ENCODE assay signal across 15 cellular contexts in the genomic region with DNA sequence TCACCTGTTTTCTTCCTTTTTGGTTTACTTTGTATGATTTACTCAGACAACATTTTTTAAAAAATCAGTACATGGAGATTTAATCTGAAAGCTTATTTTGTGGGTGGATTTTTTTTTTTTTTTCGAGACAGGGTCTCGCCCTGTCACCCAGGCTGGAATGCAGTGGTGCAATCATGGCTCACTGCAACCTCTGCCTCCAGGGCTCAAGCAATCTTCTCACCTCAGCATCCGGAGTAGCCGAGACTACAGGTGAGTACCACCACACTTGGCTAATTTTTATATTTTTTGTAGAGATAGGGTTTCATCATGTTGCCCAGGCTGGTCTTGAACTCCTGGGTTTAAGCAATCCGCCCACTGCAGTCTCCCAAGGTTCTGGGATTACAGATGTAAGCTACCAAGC. TPM values are rescaled to one million over a fixed set of nuclear protein-coding genes. Genes with fewer than 3 reads are reported as not detected.
DNase-seq lines count a peak whose midpoint lies in the region; ATAC-seq, FAIRE-seq and TF ChIP-seq lines count a peak whose summit lies in the region.
"Had no signal": no experiment of that assay in that cellular context is flagged by ENCODE, and none has a peak within 500 bp of the region (broad histone marks: within the 10 kb centered on the region; RNA-seq: fewer than 3 reads in every experiment).

No MANE protein-coding gene starts in this region.

- H3K36me3 Mint-ChIP-seq in natural killer cell treated with Interleukin-12 subunit alpha and Interleukin-12 subunit beta and Interleukin-15 and Interleukin-18, amount 100 ng/mL, for 72 hours = peaks cover 39% of the 10 kb centered on the region

- peaks cover 69 to 75% of the 10 kb centered on the region in 2 donors for H3K4me1 Mint-ChIP-seq in natural killer cell treated with Interleukin-12 subunit alpha and Interleukin-12 subunit beta and Interleukin-15 and Interleukin-18, amount 100 ng/mL, for 72 hours (ENCODE audit: low read depth in 2 of 2)

- H3K9ac ChIP-seq in BLaER1 treated with 17β-estradiol and CSF1 and Interleukin-3, amounts not matched to agents 10 nM and 100 nM = peak overlapping the region in 1 of 11 experiments; percentile 32; a peak in 2 of 22 replicates
- H3K9ac ChIP-seq in HUES6 (ENCODE audit: low read length) (no peak overlapping the region), K562 (ENCODE audit: insufficient read depth in 1 of 2, low read depth in 2 of 2, low read length in 2 of 2) (peak overlapping the region in 1 of 2 experiments; percentile 84; a peak in 2 of 4 replicates)

- no peak for FAIRE-seq in K562 (lab: Jason Lieb, UNC)
- FAIRE-seq: urothelium cell line had no signal

- H3K4me2 ChIP-seq in BLaER1 treated with 17β-estradiol and CSF1 and Interleukin-3, amounts not matched to agents 10 nM and 100 nM = peak overlapping the region; percentile 78 to 93 (median 88); a peak in 19 of 22 replicates
- peak overlapping the region; percentile 86 for H3K4me2 ChIP-seq in K562 (ENCODE audit: insufficient read depth, low read length)

- H2AFZ ChIP-seq in K562 (ENCODE audit: low read depth, low read length) = no peak overlapping the region

- H3K9me1 ChIP-seq in K562 (ENCODE audit: control insufficient read depth, insufficient read depth, low read length) = no peaks in the 10 kb centered on the region

- peak overlapping the region in 5 of 10 experiments; percentile 94 to 98 (median 94); a peak in 8 of 20 replicates for H3K4me3 ChIP-seq in BLaER1 treated with 17β-estradiol and CSF1 and Interleukin-3, amounts not matched to agents 10 nM and 100 nM
- H3K4me3 ChIP-seq in HUES6 (ENCODE audit: low read depth, low read length) (peak overlapping the region; percentile 81; the same call in 1 of the 2 replicates), K562 (peak overlapping the region; percentile 93; the same call in 1 of the 2 replicates)

- peaks cover 77% of the 10 kb centered on the region for H3K79me2 ChIP-seq in K562 (ENCODE audit: control insufficient read depth, insufficient read depth, low read length)

- no peak for DNase-seq in K562 (ENCODE audit: extremely low read depth in 1 of 4, low spot score in 3 of 4)
- DNase-seq in natural killer cell treated with Interleukin-12 subunit alpha and Interleukin-12 subunit beta and Interleukin-15 and Interleukin-18, amount 100 ng/mL, for 72 hours (ENCODE audit: low spot score) = no peak
- DNase-seq in CD1c-positive myeloid dendritic cell (ENCODE audit: extremely low spot score) = no peak
- DNase-seq in DMS53 (lab: John Stamatoyannopoulos, UW) = no peak
- no peak for DNase-seq in retina
- DNase-seq: Calu3, H7, heart right ventricle, KG1 had no signal

- no peak for TF ChIP-seq CTCF in K562 (IDR thresholded peaks at IDR 0.05 in 2 of 3, conservative IDR thresholded peaks at IDR 0.05 in 1 of 3; ENCODE audit: insufficient read depth in 2 of 3, low read depth in 1 of 3, low read length in 3 of 3)

- ATAC-seq in K562 = no peak
- no peak for ATAC-seq in natural killer cell treated with Interleukin-12 subunit alpha and Interleukin-12 subunit beta and Interleukin-15 and Interleukin-18, amount 100 ng/mL, for 72 hours
- no peak for ATAC-seq in GM19467 (IDR thresholded peaks at IDR 0.05; ENCODE audit: unreplicated experiment)
- ATAC-seq: heart right ventricle had no signal

- CTCF ChIA-PET in K562 (lab: Yijun Ruan, JAX; ENCODE audit: low intra/inter-chr PET ratio) = no interaction called here

- no peaks in the 10 kb centered on the region for H3K9me3 ChIP-seq in BLaER1 treated with 17β-estradiol and CSF1 and Interleukin-3, amounts not matched to agents 10 nM and 100 nM (replicated peaks in 1 of 11)
- H3K9me3 ChIP-seq in HUES6 (ENCODE audit: control insufficient read depth, insufficient read depth, low read depth, low read length) (peaks cover under 1% of the 10 kb centered on the region; the same call in 1 of the 2 replicates), K562 (replicated peaks; ENCODE audit: control insufficient read depth, insufficient read depth, low read depth, low read length) (no peaks in the 10 kb centered on the region; the same call in 1 of the 2 replicates)
- H3K9me3 ChIP-seq: heart right ventricle had no signal

- intact Hi-C loops in K562 (cut with micrococcal nuclease) = no loop called here

- H3K36me3 ChIP-seq in BLaER1 treated with 17β-estradiol and CSF1 and Interleukin-3, amounts not matched to agents 10 nM and 100 nM = peaks cover 44 to 59% (median 54%) of the 10 kb centered on the region in 11 experiments
- H3K36me3 ChIP-seq in HUES6 (ENCODE audit: control insufficient read depth, insufficient read depth, low read length) (peaks cover 55% of the 10 kb centered on the region), K562 (ENCODE audit: control insufficient read depth, insufficient read depth, low read length) (peaks cover 64% of the 10 kb centered on the region)

- TF ChIP-seq EP300 in K562 (IDR thresholded peaks at IDR 0.05; ENCODE audit: low read length) = no peak

- H3K4me3 Mint-ChIP-seq in natural killer cell treated with Interleukin-12 subunit alpha and Interleukin-12 subunit beta and Interleukin-15 and Interleukin-18, amount 100 ng/mL, for 72 hours = peak overlapping the region; percentile 100
- H3K4me3 Mint-ChIP-seq: dendritic cell treated with granulocyte-macrophage colony-stimulating factor and Interleukin-4, amounts not matched to agents 40 ng/mL and 50 ng/mL, for 4 days; memory B cell had no signal

- no peak for TF ChIP-seq POLR2A in K562 (conservative IDR thresholded peaks at IDR 0.05)

- H3K27me3 Mint-ChIP-seq in natural killer cell treated with Interleukin-12 subunit alpha and Interleukin-12 subunit beta and Interleukin-15 and Interleukin-18, amount 100 ng/mL, for 72 hours = peaks cover 0 to 2% of the 10 kb centered on the region in 2 donors
- H3K27me3 Mint-ChIP-seq: dendritic cell treated with granulocyte-macrophage colony-stimulating factor and Interleukin-4, amounts not matched to agents 40 ng/mL and 50 ng/mL, for 4 days; memory B cell had no signal

- H4K20me1 ChIP-seq in BLaER1 treated with 17β-estradiol and CSF1 and Interleukin-3, amounts not matched to agents 10 nM and 100 nM = peaks cover 12 to 67% (median 57%) of the 10 kb centered on the region in 11 experiments; a peak in 19 of 22 replicates
- H4K20me1 ChIP-seq in K562 (replicated peaks; ENCODE audit: control insufficient read depth, insufficient read depth, low read length) = no peaks in the 10 kb centered on the region

- in situ Hi-C loops in K562 (cut with MboI) = no loop called here

- H3K9me3 Mint-ChIP-seq in natural killer cell treated with Interleukin-12 subunit alpha and Interleukin-12 subunit beta and Interleukin-15 and Interleukin-18, amount 100 ng/mL, for 72 hours = no peaks in the 10 kb centered on the region
- H3K9me3 Mint-ChIP-seq: dendritic cell treated with granulocyte-macrophage colony-stimulating factor and Interleukin-4, amounts not matched to agents 40 ng/mL and 50 ng/mL, for 4 days; memory B cell had no signal

- 90% methylated on average over 3 of the region's 5 CpGs for WGBS in K562 (ENCODE audit: insufficient coverage, low coverage, missing lambda C conversion rate)

- POLR2A ChIA-PET in K562 (lab: Yijun Ruan, JAX) = interaction anchor here (1.0 kb wide), 1 partner anchor 82 kb away, joined by 3 read pairs; no protein-coding TSS in a partner anchor

- peak overlapping the region; percentile 95 to 98 for H3K27ac Mint-ChIP-seq in natural killer cell treated with Interleukin-12 subunit alpha and Interleukin-12 subunit beta and Interleukin-15 and Interleukin-18, amount 100 ng/mL, for 72 hours

- no TSS peak for BruUV-seq in K562 (replicated peaks; lab: Mats Ljungman, UMichigan)

- H3K4me1 ChIP-seq in BLaER1 treated with 17β-estradiol and CSF1 and Interleukin-3, amounts not matched to agents 10 nM and 100 nM = peaks cover 30 to 84% (median 58%) of the 10 kb centered on the region in 10 experiments
- H3K4me1 ChIP-seq in HUES6 (ENCODE audit: control insufficient read depth, insufficient read depth, low read length) (peaks cover 49% of the 10 kb centered on the region), K562 (replicated peaks in 1 of 2; ENCODE audit: control insufficient read depth in 2 of 2, insufficient read depth in 2 of 2, low read length in 2 of 2) (peaks cover 17 to 44% of the 10 kb centered on the region in 2 experiments; a peak in 4 of 5 replicates)

- no peaks in the 10 kb centered on the region for H3K27me3 ChIP-seq in BLaER1 treated with 17β-estradiol and CSF1 and Interleukin-3, amounts not matched to agents 10 nM and 100 nM
- H3K27me3 ChIP-seq in HUES6 (ENCODE audit: control insufficient read depth, insufficient read depth, low read length) = no peaks in the 10 kb centered on the region
- H3K27me3 ChIP-seq in K562 (ENCODE audit: control insufficient read depth in 2 of 2, insufficient read depth in 2 of 2, low read length in 2 of 2) = no peaks in the 10 kb centered on the region
- H3K27me3 ChIP-seq: heart right ventricle had no signal

- TF ChIP-seq RAD21 in K562 (CRISPR knock-in tag; conservative IDR thresholded peaks at IDR 0.05 in 1 of 2, IDR thresholded peaks at IDR 0.05 in 1 of 2) = no peak

- no peak overlapping the region; a peak in 1 of 22 replicates for H3K27ac ChIP-seq in BLaER1 treated with 17β-estradiol and CSF1 and Interleukin-3, amounts not matched to agents 10 nM and 100 nM
- H3K27ac ChIP-seq in HUES6 (ENCODE audit: low read depth, low read length) (no peak overlapping the region), K562 (ENCODE audit: extremely low read depth, low read depth, low read length) (no peak overlapping the region)

RNA-seq across cellular contexts. Expression of a gene that starts 2.5 kb away (rescaled TPM):
- 31.7 and 33.4 TPM in 2 replicates for total RNA-seq in K562 (2011; cell fraction: chromatin; rRNA removed; ENCODE audit: low replicate concordance)
- 55.9 and 65.0 TPM in 2 replicates for total RNA-seq in K562 (2011; cell fraction: nucleolus; rRNA removed)
- total RNA-seq in K562 (2011; cell fraction: nucleoplasm; rRNA removed) = 52.1 and 63.5 TPM in 2 replicates
- total RNA-seq in K562 (2014; rRNA removed) = 221 and 225 TPM in 2 replicates
- 237 and 280 TPM in 2 replicates for total RNA-seq in K562 (2014; rRNA removed; fragmentation: Illumina TruSeq; extraction: Trizol)
- total RNA-seq in K562 (2015; rRNA removed; fragmentation: Illumina TruSeq; extraction: Trizol) = 195 and 204 TPM in 2 replicates
- 252 and 275 TPM in 2 replicates for total RNA-seq in K562 (2021)
- polyA plus RNA-seq in K562 (2011; rRNA removed) = 401 and 592 TPM in 2 replicates
- polyA plus RNA-seq in K562 (2011; cell fraction: cytosol; rRNA removed) = 146 and 208 TPM in 2 replicates
- polyA plus RNA-seq in K562 (2011; cell fraction: nucleus; rRNA removed) = 83.6 and 116 TPM in 2 replicates
- 188 and 273 TPM in 2 replicates for polyA plus RNA-seq in K562 (2012)
- 283 and 333 TPM in 2 replicates for polyA plus RNA-seq in K562 (2014; fragmentation: Illumina TruSeq; extraction: Trizol)
- polyA plus RNA-seq in K562 (2014; fragmentation: Nextera tagmentation; extraction: Ambion mirVana) = 100 to 1,000 TPM; 136 to 205 TPM
- polyA plus RNA-seq in K562 (2014; rRNA removed) = 315 and 359 TPM in 2 replicates
- polyA minus RNA-seq in K562 (2011; rRNA and poly(A)+ RNA removed) = 170 and 176 TPM in 2 replicates
- polyA minus RNA-seq in K562 (2011; cell fraction: cytosol; rRNA and poly(A)+ RNA removed) = 104 and 123 TPM in 2 replicates
- 32.2 and 48.5 TPM in 2 replicates for polyA minus RNA-seq in K562 (2011; cell fraction: nucleus; rRNA and poly(A)+ RNA removed)
- total RNA-seq in natural killer cell treated with Interleukin-12 subunit alpha and Interleukin-12 subunit beta and Interleukin-15 and Interleukin-18, amount 100 ng/mL, for 72 hours = 100 to 1,000 TPM; 101 to 111 TPM

RNA-seq across cellular contexts. Expression of a gene that starts 11.7 kb away (rescaled TPM):
- 0.79 and 1.1 TPM in 2 replicates for total RNA-seq in K562 (2011; cell fraction: chromatin; rRNA removed; ENCODE audit: low replicate concordance)
- 0.79 and 1.8 TPM in 2 replicates for total RNA-seq in K562 (2011; cell fraction: nucleolus; rRNA removed)
- total RNA-seq in K562 (2011; cell fraction: nucleoplasm; rRNA removed) = 1.2 and 2.1 TPM in 2 replicates
- total RNA-seq in K562 (2014; rRNA removed) (0.18 and 0.33 TPM in 2 replicates), K562 (2014; rRNA removed; fragmentation: Illumina TruSeq; extraction: Trizol) (0.29 and 0.45 TPM in 2 replicates), K562 (2015; rRNA removed; fragmentation: Illumina TruSeq; extraction: Trizol) (0.30 and 0.40 TPM in 2 replicates), K562 (2021) (0.96 and 1.4 TPM in 2 replicates)
- polyA plus RNA-seq in K562 (2011; rRNA removed) (0.74 and 1.8 TPM in 2 replicates), K562 (2014; fragmentation: Illumina TruSeq; extraction: Trizol) (0.40 and 0.78 TPM in 2 replicates), K562 (2014; fragmentation: Nextera tagmentation; extraction: Ambion mirVana) (1 to 10 TPM in 1 of 2 experiments, under 1 TPM in 1; 0.90 to 1.0 TPM), K562 (2014; rRNA removed) (1.1 and 1.7 TPM in 2 replicates)
- polyA plus RNA-seq in K562 (2011; cell fraction: cytosol; rRNA removed) = 1.4 and 2.1 TPM in 2 replicates
- 0.86 and 0.92 TPM in 2 replicates for polyA plus RNA-seq in K562 (2011; cell fraction: nucleus; rRNA removed)
- 0.65 and 0.80 TPM in 2 replicates for polyA plus RNA-seq in K562 (2012)
- polyA minus RNA-seq in K562 (2011; rRNA and poly(A)+ RNA removed) = 0.27 and 0.67 TPM in 2 replicates
- polyA minus RNA-seq in K562 (2011; cell fraction: cytosol; rRNA and poly(A)+ RNA removed) = 0.57 and 0.82 TPM in 2 replicates
- 0.78 and 1.8 TPM in 2 replicates for polyA minus RNA-seq in K562 (2011; cell fraction: nucleus; rRNA and poly(A)+ RNA removed)
- under 1 TPM; 0.53 to 0.93 TPM for total RNA-seq in natural killer cell treated with Interleukin-12 subunit alpha and Interleukin-12 subunit beta and Interleukin-15 and Interleukin-18, amount 100 ng/mL, for 72 hours

RNA-seq across cellular contexts. Expression of a gene that starts 25.1 kb away (rescaled TPM):
- total RNA-seq in K562 (2011; cell fraction: chromatin; rRNA removed; ENCODE audit: low replicate concordance) = 0.32 and 0.49 TPM in 2 replicates
- total RNA-seq in K562 (2011; cell fraction: nucleolus; rRNA removed) = 0.17 TPM in 1 of 2 replicates, not detected in the other
- 0.51 and 0.99 TPM in 2 replicates for total RNA-seq in K562 (2011; cell fraction: nucleoplasm; rRNA removed)
- total RNA-seq in K562 (2014; rRNA removed) = 0.09 and 0.20 TPM in 2 replicates
- 0.10 and 0.11 TPM in 2 replicates for total RNA-seq in K562 (2014; rRNA removed; fragmentation: Illumina TruSeq; extraction: Trizol)
- total RNA-seq in K562 (2015; rRNA removed; fragmentation: Illumina TruSeq; extraction: Trizol) = 0.11 and 0.15 TPM in 2 replicates
- 0.16 and 0.20 TPM in 2 replicates for total RNA-seq in K562 (2021)
- polyA plus RNA-seq in K562 (2011; rRNA removed) = 0.43 and 0.86 TPM in 2 replicates
- polyA plus RNA-seq in K562 (2011; cell fraction: cytosol; rRNA removed) = 0.27 and 0.31 TPM in 2 replicates
- polyA plus RNA-seq in K562 (2011; cell fraction: nucleus; rRNA removed) = 0.83 and 1.0 TPM in 2 replicates
- 0.10 and 0.17 TPM in 2 replicates for polyA plus RNA-seq in K562 (2012)
- 0.09 TPM in 1 of 2 replicates, not detected in the other for polyA plus RNA-seq in K562 (2014; fragmentation: Illumina TruSeq; extraction: Trizol)
- under 1 TPM in 1 of 2 experiments, not detected in 1; 0.07 TPM for polyA plus RNA-seq in K562 (2014; fragmentation: Nextera tagmentation; extraction: Ambion mirVana)
- polyA plus RNA-seq in K562 (2014; rRNA removed) = 0.04 and 0.54 TPM in 2 replicates
- polyA minus RNA-seq in K562 (2011; rRNA and poly(A)+ RNA removed) = 0.87 and 1.1 TPM in 2 replicates
- polyA minus RNA-seq in K562 (2011; cell fraction: cytosol; rRNA and poly(A)+ RNA removed) = not detected in 2 replicates
- 0.27 and 0.44 TPM in 2 replicates for polyA minus RNA-seq in K562 (2011; cell fraction: nucleus; rRNA and poly(A)+ RNA removed)
- not detected for total RNA-seq in natural killer cell treated with Interleukin-12 subunit alpha and Interleukin-12 subunit beta and Interleukin-15 and Interleukin-18, amount 100 ng/mL, for 72 hours
